Comparison of ENCODE assay signal across 1 cellular context in the genomic region with DNA sequence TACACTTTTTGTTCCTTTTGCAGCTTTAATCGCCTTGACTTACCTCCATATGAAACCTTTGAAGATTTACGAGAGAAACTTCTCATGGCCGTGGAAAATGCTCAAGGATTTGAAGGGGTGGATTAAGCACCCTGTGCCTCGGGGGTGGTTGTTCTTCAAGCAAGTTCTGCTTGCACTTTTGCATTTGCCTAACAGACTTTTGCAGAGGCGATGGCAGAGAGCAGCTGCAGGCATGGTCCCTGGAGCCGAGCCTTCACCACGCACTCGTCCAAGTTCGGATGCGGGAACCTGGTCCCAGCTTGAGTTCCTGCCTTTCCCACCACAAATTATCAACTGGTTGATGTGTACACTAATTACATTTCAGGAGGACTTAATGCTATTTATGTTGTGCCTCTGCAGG.
TF ChIP-seq lines count a peak whose summit lies in the region.

No MANE protein-coding gene starts in this region.

TF ChIP-seq in GM23338, 12 proteins besides CTCF, POLR2A, EP300 and RAD21 (continued from another document):
- no peak for TF ChIP-seq ZNF462 (CRISPR knock-in tag; IDR thresholded peaks at IDR 0.05)
- no peak for TF ChIP-seq CREB1 (CRISPR knock-in tag; IDR thresholded peaks at IDR 0.05; ENCODE audit: low read depth)
- no peak for TF ChIP-seq POLR2AphosphoS5 (IDR thresholded peaks at IDR 0.05; ENCODE audit: low read depth)
- TF ChIP-seq NANOG (IDR thresholded peaks at IDR 0.05; ENCODE audit: borderline replicate concordance), result no peak
- no peak for TF ChIP-seq EZH2 (IDR thresholded peaks at IDR 0.05; ENCODE audit: low read depth, unreplicated experiment)
- no peak for TF ChIP-seq ZNF331 (CRISPR knock-in tag; IDR thresholded peaks at IDR 0.05; ENCODE audit: low read depth)
- TF ChIP-seq JUNB (IDR thresholded peaks at IDR 0.05; ENCODE audit: unreplicated experiment), result no peak
- no peak for TF ChIP-seq ZNF114 (CRISPR knock-in tag; IDR thresholded peaks at IDR 0.05)
- TF ChIP-seq, protein P1, sequence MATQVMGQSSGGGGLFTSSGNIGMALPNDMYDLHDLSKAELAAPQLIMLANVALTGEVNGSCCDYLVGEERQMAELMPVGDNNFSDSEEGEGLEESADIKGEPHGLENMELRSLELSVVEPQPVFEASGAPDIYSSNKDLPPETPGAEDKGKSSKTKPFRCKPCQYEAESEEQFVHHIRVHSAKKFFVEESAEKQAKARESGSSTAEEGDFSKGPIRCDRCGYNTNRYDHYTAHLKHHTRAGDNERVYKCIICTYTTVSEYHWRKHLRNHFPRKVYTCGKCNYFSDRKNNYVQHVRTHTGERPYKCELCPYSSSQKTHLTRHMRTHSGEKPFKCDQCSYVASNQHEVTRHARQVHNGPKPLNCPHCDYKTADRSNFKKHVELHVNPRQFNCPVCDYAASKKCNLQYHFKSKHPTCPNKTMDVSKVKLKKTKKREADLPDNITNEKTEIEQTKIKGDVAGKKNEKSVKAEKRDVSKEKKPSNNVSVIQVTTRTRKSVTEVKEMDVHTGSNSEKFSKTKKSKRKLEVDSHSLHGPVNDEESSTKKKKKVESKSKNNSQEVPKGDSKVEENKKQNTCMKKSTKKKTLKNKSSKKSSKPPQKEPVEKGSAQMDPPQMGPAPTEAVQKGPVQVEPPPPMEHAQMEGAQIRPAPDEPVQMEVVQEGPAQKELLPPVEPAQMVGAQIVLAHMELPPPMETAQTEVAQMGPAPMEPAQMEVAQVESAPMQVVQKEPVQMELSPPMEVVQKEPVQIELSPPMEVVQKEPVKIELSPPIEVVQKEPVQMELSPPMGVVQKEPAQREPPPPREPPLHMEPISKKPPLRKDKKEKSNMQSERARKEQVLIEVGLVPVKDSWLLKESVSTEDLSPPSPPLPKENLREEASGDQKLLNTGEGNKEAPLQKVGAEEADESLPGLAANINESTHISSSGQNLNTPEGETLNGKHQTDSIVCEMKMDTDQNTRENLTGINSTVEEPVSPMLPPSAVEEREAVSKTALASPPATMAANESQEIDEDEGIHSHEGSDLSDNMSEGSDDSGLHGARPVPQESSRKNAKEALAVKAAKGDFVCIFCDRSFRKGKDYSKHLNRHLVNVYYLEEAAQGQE (IDR thresholded peaks at IDR 0.05; ENCODE audit: unreplicated experiment), result no peak
